1 cellular context compared by ENCODE assay signal in the genomic region with DNA sequence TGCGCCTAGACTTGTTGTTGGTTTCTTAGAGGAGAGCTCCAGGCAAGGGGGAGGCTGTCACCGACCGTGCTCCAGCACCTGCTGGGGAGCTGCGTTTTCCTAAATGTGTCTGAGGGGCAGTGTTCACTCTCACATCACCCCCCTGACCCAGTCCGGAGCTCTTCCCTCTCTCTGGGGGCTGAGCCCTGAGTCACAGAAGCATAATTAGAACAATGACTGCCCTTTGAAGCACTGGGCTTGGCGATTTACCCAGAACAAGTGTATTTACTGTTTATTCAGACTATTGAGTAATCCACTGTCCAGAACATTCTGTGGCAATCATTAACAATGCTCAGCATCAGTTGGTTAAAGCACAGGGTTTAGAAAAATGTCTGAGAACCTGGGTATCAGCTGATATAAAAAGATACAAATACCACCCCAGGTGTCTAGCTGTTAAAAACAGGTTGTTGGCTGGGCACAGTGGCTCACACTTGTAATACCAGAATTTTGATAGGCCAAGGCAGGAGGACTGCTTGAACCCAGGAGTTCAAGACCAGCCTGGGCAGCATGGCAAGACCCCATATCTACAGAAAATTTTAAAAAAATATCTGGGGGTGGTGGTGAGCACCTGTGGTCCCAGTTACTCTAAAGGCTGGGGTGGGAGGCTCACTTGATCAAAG.
A peak's percentile ranks its signal among the peaks of the same experiment; 100 is the strongest.
TF ChIP-seq lines count a peak whose summit lies in the region.

No MANE protein-coding gene starts in this region.

TF ChIP-seq in HepG2, 621 proteins besides CTCF, POLR2A, EP300 and RAD21 (continued from another document and continues in another):
- TF ChIP-seq XRCC5 (optimal IDR thresholded peaks at IDR 0.05; ENCODE audit: low read length) (peak; percentile 53), PATZ1 (CRISPR knock-in tag; IDR thresholded peaks at IDR 0.05) (peak; percentile 79), ZNF275 (CRISPR knock-in tag; IDR thresholded peaks at IDR 0.05; ENCODE audit: borderline replicate concordance) (0 out of 2 replicates have a peak, but pooled peaks have one; percentile 51), RCOR2 (CRISPR knock-in tag; IDR thresholded peaks at IDR 0.05) (peak; percentile 79), NR2F6 (IDR thresholded peaks at IDR 0.05) (peak; percentile 15; the same call in 1 of the 2 replicates), NR2F6 (CRISPR knock-in tag; IDR thresholded peaks at IDR 0.05) (peak; percentile 57; the same call in 1 of the 2 replicates), SOX5 (CRISPR knock-in tag; IDR thresholded peaks at IDR 0.05; ENCODE audit: borderline replicate concordance) (peak; percentile 98), ZNF629 (CRISPR knock-in tag; conservative IDR thresholded peaks at IDR 0.05) (no peak), IRF2 (CRISPR knock-in tag; IDR thresholded peaks at IDR 0.05) (peak; percentile 52; the same call in 1 of the 2 replicates), HNRNPUL1 (IDR thresholded peaks at IDR 0.05; ENCODE audit: low read depth, low read length) (0 out of 2 replicates have a peak, but pooled peaks have one; percentile 79), DPF2 (CRISPR knock-in tag; IDR thresholded peaks at IDR 0.05; ENCODE audit: borderline replicate concordance, low read depth) (peak; percentile 79; the same call in 1 of the 2 replicates), NR2F2 (IDR thresholded peaks at IDR 0.05; ENCODE audit: borderline replicate concordance, low read depth) (0 out of 2 replicates have a peak, but pooled peaks have one; percentile 21), LRRFIP1 (CRISPR knock-in tag; conservative IDR thresholded peaks at IDR 0.05) (no peak), RARA (CRISPR knock-in tag; IDR thresholded peaks at IDR 0.05) (peak; percentile 72), MAFG (CRISPR knock-in tag; IDR thresholded peaks at IDR 0.05) (no peak), ZNF724P (CRISPR knock-in tag; IDR thresholded peaks at IDR 0.05; ENCODE audit: borderline replicate concordance) (no peak), ZNF501 (CRISPR knock-in tag; IDR thresholded peaks at IDR 0.05) (peak; percentile 76), FOSL2 (CRISPR knock-in tag; IDR thresholded peaks at IDR 0.05) (peak; percentile 86), ZIK1 (CRISPR knock-in tag; IDR thresholded peaks at IDR 0.05; ENCODE audit: borderline replicate concordance, low read depth) (no peak), FOXP4 (CRISPR knock-in tag; IDR thresholded peaks at IDR 0.05) (peak; percentile 95), ZNF350 (CRISPR knock-in tag; IDR thresholded peaks at IDR 0.05; ENCODE audit: borderline replicate concordance, low read depth) (no peak; the same call in 1 of the 2 replicates), ZNF264 (CRISPR knock-in tag; IDR thresholded peaks at IDR 0.05) (peak; percentile 75; the same call in 1 of the 2 replicates), ZNF296 (CRISPR knock-in tag; conservative IDR thresholded peaks at IDR 0.05) (no peak), ZNF652 (CRISPR knock-in tag; IDR thresholded peaks at IDR 0.05; ENCODE audit: borderline replicate concordance, low read depth) (peak; percentile 19; the same call in 1 of the 2 replicates), FOXA1 (IDR thresholded peaks at IDR 0.05) (no peak), FOXA1 (CRISPR knock-in tag; IDR thresholded peaks at IDR 0.05) (peak; percentile 66)
- TF ChIP-seq, protein P1, sequence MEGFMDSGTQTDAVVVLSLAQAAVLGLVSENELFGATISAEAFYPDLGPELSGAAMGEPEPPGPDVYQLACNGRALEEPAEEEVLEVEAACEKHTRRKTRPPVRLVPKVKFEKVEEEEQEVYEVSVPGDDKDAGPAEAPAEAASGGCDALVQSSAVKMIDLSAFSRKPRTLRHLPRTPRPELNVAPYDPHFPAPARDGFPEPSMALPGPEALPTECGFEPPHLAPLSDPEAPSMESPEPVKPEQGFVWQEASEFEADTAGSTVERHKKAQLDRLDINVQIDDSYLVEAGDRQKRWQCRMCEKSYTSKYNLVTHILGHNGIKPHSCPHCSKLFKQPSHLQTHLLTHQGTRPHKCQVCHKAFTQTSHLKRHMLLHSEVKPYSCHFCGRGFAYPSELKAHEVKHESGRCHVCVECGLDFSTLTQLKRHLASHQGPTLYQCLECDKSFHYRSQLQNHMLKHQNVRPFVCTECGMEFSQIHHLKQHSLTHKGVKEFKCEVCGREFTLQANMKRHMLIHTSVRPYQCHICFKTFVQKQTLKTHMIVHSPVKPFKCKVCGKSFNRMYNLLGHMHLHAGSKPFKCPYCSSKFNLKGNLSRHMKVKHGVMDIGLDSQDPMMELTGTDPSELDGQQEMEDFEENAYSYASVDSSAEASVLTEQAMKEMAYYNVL (CRISPR knock-in tag; IDR thresholded peaks at IDR 0.05; ENCODE audit: borderline replicate concordance), result 0 out of 2 replicates have a peak, but pooled peaks have one; percentile 30
- TF ChIP-seq, protein P2, sequence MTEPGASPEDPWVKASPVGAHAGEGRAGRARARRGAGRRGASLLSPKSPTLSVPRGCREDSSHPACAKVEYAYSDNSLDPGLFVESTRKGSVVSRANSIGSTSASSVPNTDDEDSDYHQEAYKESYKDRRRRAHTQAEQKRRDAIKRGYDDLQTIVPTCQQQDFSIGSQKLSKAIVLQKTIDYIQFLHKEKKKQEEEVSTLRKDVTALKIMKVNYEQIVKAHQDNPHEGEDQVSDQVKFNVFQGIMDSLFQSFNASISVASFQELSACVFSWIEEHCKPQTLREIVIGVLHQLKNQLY (CRISPR knock-in tag; IDR thresholded peaks at IDR 0.05), result 0 out of 2 replicates have a peak, but pooled peaks have one; percentile 23
- TF ChIP-seq, protein P3, sequence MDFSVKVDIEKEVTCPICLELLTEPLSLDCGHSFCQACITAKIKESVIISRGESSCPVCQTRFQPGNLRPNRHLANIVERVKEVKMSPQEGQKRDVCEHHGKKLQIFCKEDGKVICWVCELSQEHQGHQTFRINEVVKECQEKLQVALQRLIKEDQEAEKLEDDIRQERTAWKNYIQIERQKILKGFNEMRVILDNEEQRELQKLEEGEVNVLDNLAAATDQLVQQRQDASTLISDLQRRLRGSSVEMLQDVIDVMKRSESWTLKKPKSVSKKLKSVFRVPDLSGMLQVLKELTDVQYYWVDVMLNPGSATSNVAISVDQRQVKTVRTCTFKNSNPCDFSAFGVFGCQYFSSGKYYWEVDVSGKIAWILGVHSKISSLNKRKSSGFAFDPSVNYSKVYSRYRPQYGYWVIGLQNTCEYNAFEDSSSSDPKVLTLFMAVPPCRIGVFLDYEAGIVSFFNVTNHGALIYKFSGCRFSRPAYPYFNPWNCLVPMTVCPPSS (IDR thresholded peaks at IDR 0.05), result no peak
- TF ChIP-seq, protein P4, sequence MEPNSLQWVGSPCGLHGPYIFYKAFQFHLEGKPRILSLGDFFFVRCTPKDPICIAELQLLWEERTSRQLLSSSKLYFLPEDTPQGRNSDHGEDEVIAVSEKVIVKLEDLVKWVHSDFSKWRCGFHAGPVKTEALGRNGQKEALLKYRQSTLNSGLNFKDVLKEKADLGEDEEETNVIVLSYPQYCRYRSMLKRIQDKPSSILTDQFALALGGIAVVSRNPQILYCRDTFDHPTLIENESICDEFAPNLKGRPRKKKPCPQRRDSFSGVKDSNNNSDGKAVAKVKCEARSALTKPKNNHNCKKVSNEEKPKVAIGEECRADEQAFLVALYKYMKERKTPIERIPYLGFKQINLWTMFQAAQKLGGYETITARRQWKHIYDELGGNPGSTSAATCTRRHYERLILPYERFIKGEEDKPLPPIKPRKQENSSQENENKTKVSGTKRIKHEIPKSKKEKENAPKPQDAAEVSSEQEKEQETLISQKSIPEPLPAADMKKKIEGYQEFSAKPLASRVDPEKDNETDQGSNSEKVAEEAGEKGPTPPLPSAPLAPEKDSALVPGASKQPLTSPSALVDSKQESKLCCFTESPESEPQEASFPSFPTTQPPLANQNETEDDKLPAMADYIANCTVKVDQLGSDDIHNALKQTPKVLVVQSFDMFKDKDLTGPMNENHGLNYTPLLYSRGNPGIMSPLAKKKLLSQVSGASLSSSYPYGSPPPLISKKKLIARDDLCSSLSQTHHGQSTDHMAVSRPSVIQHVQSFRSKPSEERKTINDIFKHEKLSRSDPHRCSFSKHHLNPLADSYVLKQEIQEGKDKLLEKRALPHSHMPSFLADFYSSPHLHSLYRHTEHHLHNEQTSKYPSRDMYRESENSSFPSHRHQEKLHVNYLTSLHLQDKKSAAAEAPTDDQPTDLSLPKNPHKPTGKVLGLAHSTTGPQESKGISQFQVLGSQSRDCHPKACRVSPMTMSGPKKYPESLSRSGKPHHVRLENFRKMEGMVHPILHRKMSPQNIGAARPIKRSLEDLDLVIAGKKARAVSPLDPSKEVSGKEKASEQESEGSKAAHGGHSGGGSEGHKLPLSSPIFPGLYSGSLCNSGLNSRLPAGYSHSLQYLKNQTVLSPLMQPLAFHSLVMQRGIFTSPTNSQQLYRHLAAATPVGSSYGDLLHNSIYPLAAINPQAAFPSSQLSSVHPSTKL (CRISPR knock-in tag; IDR thresholded peaks at IDR 0.05), result peak; percentile 89
- TF ChIP-seq, protein P5, sequence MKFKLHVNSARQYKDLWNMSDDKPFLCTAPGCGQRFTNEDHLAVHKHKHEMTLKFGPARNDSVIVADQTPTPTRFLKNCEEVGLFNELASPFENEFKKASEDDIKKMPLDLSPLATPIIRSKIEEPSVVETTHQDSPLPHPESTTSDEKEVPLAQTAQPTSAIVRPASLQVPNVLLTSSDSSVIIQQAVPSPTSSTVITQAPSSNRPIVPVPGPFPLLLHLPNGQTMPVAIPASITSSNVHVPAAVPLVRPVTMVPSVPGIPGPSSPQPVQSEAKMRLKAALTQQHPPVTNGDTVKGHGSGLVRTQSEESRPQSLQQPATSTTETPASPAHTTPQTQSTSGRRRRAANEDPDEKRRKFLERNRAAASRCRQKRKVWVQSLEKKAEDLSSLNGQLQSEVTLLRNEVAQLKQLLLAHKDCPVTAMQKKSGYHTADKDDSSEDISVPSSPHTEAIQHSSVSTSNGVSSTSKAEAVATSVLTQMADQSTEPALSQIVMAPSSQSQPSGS (CRISPR knock-in tag; IDR thresholded peaks at IDR 0.05), result 0 out of 2 replicates have a peak, but pooled peaks have one; percentile 33
- TF ChIP-seq, protein P6, sequence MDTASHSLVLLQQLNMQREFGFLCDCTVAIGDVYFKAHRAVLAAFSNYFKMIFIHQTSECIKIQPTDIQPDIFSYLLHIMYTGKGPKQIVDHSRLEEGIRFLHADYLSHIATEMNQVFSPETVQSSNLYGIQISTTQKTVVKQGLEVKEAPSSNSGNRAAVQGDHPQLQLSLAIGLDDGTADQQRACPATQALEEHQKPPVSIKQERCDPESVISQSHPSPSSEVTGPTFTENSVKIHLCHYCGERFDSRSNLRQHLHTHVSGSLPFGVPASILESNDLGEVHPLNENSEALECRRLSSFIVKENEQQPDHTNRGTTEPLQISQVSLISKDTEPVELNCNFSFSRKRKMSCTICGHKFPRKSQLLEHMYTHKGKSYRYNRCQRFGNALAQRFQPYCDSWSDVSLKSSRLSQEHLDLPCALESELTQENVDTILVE (CRISPR knock-in tag; IDR thresholded peaks at IDR 0.05), result peak; percentile 80
